ENCODE assay signal across 2 cellular contexts in genomic region chr11:120122921-120123683, GRCh38.
TF ChIP-seq lines count a peak whose summit lies in the region.

No MANE protein-coding gene starts in this region.

TF ChIP-seq in neural cell, 6 proteins besides CTCF, POLR2A, EP300 and RAD21:
- TF ChIP-seq MXI1 (conservative IDR thresholded peaks at IDR 0.05; ENCODE audit: poor library complexity, severe bottlenecking) (no peak), POLR2AphosphoS5 (IDR thresholded peaks at IDR 0.05) (no peak), TAF1 (IDR thresholded peaks at IDR 0.05; ENCODE audit: low read depth) (no peak), EZH2 (IDR thresholded peaks at IDR 0.05; ENCODE audit: borderline replicate concordance, insufficient read depth, low read length, poor library complexity, severe bottlenecking) (no peak), SMC3 (conservative IDR thresholded peaks at IDR 0.05; ENCODE audit: poor library complexity) (no peak), REST (IDR thresholded peaks at IDR 0.05; ENCODE audit: borderline replicate concordance) (no peak)

TF ChIP-seq in SK-N-SH, 30 proteins besides CTCF, POLR2A, EP300 and RAD21:
- TF ChIP-seq ELF1 (IDR thresholded peaks at IDR 0.05) (no peak), GABPA (IDR thresholded peaks at IDR 0.05; ENCODE audit: low read depth) (no peak), USF2 (IDR thresholded peaks at IDR 0.05; ENCODE audit: borderline replicate concordance, low read depth, low read length) (no peak), SIN3A (IDR thresholded peaks at IDR 0.05; ENCODE audit: borderline replicate concordance, low read depth, low read length) (no peak), USF1 (IDR thresholded peaks at IDR 0.05; ENCODE audit: borderline replicate concordance, low read depth) (no peak), TEAD4 (IDR thresholded peaks at IDR 0.05; ENCODE audit: borderline replicate concordance, insufficient read depth) (no peak), EZH2phosphoT487 (IDR thresholded peaks at IDR 0.05; ENCODE audit: borderline replicate concordance, low read depth) (no peak)
